1 cellular context compared by ENCODE assay signal in genomic region chr11:67288198-67288451, GRCh38.
TF ChIP-seq lines count a peak whose summit lies in the region.

No MANE protein-coding gene starts in this region.

TF ChIP-seq in HepG2, 621 proteins besides CTCF, POLR2A, EP300 and RAD21 (continued from another document and continues in another):
- TF ChIP-seq PRDM15 (CRISPR knock-in tag; IDR thresholded peaks at IDR 0.05) (no peak), GPN1 (CRISPR knock-in tag; IDR thresholded peaks at IDR 0.05; ENCODE audit: borderline replicate concordance) (no peak), ZBTB20 (CRISPR knock-in tag; IDR thresholded peaks at IDR 0.05; ENCODE audit: borderline replicate concordance, low read depth) (peak; percentile 80; the same call in 1 of the 2 replicates), HOXD1 (CRISPR knock-in tag; IDR thresholded peaks at IDR 0.05) (no peak), ZMYM3 (CRISPR knock-in tag; IDR thresholded peaks at IDR 0.05) (no peak), ZNF644 (CRISPR knock-in tag; IDR thresholded peaks at IDR 0.05; ENCODE audit: low read depth) (no peak), ZNF607 (CRISPR knock-in tag; IDR thresholded peaks at IDR 0.05; ENCODE audit: borderline replicate concordance) (no peak), MZF1 (CRISPR knock-in tag; IDR thresholded peaks at IDR 0.05; ENCODE audit: borderline replicate concordance) (no peak), DNMT1 (CRISPR knock-in tag; IDR thresholded peaks at IDR 0.05) (no peak), RXRA (CRISPR knock-in tag; IDR thresholded peaks at IDR 0.05) (no peak), ZC3H4 (CRISPR knock-in tag; IDR thresholded peaks at IDR 0.05; ENCODE audit: borderline replicate concordance) (peak; percentile 30; the same call in 1 of the 2 replicates), GZF1 (CRISPR knock-in tag; IDR thresholded peaks at IDR 0.05) (no peak), ZBTB8A (CRISPR knock-in tag; IDR thresholded peaks at IDR 0.05; ENCODE audit: borderline replicate concordance, low read depth) (no peak; the same call in 1 of the 2 replicates), ZNF383 (CRISPR knock-in tag; IDR thresholded peaks at IDR 0.05; ENCODE audit: borderline replicate concordance) (peak; percentile 1; the same call in 1 of the 2 replicates), ZNF337 (CRISPR knock-in tag; IDR thresholded peaks at IDR 0.05; ENCODE audit: borderline replicate concordance, low read depth) (no peak), TCF7L2 (IDR thresholded peaks at IDR 0.05; ENCODE audit: low read depth, low read length) (no peak), ZNF367 (CRISPR knock-in tag; IDR thresholded peaks at IDR 0.05; ENCODE audit: borderline replicate concordance) (no peak), NCOA1 (CRISPR knock-in tag; IDR thresholded peaks at IDR 0.05) (no peak), RBAK (CRISPR knock-in tag; IDR thresholded peaks at IDR 0.05) (no peak), ZNF841 (CRISPR knock-in tag; IDR thresholded peaks at IDR 0.05; ENCODE audit: borderline replicate concordance) (0 out of 2 replicates have a peak, but pooled peaks have one; percentile 10), ZBTB4 (CRISPR knock-in tag; IDR thresholded peaks at IDR 0.05; ENCODE audit: borderline replicate concordance) (no peak), ZNF468 (CRISPR knock-in tag; IDR thresholded peaks at IDR 0.05) (peak; percentile 36; the same call in 1 of the 2 replicates), PRMT3 (CRISPR knock-in tag; IDR thresholded peaks at IDR 0.05; ENCODE audit: borderline replicate concordance, low read depth) (peak; percentile 77; the same call in 1 of the 2 replicates), ZNF678 (CRISPR knock-in tag; IDR thresholded peaks at IDR 0.05) (no peak), ZNF354B (CRISPR knock-in tag; IDR thresholded peaks at IDR 0.05) (no peak), ZSCAN9 (CRISPR knock-in tag; IDR thresholded peaks at IDR 0.05; ENCODE audit: borderline replicate concordance) (no peak), ZFP36L1 (CRISPR knock-in tag; IDR thresholded peaks at IDR 0.05) (no peak), FOXA3 (CRISPR knock-in tag; IDR thresholded peaks at IDR 0.05) (0 out of 2 replicates have a peak, but pooled peaks have one; percentile 31), ATF4 (CRISPR knock-in tag; IDR thresholded peaks at IDR 0.05) (no peak), GATAD2A (CRISPR knock-in tag; IDR thresholded peaks at IDR 0.05) (no peak), MIER2 (CRISPR knock-in tag; IDR thresholded peaks at IDR 0.05) (no peak), MAFG (CRISPR knock-in tag; IDR thresholded peaks at IDR 0.05) (no peak), SKI (IDR thresholded peaks at IDR 0.05; ENCODE audit: partially characterized antibody) (no peak), NFATC3 (CRISPR knock-in tag; IDR thresholded peaks at IDR 0.05) (no peak), ARNTL (CRISPR knock-in tag; IDR thresholded peaks at IDR 0.05) (no peak), GATA4 (IDR thresholded peaks at IDR 0.05; ENCODE audit: borderline replicate concordance, low read depth) (no peak), LCORL (IDR thresholded peaks at IDR 0.05) (no peak), LCORL (CRISPR knock-in tag; IDR thresholded peaks at IDR 0.05) (no peak; the same call in 1 of the 2 replicates), KDM4B (CRISPR knock-in tag; IDR thresholded peaks at IDR 0.05) (0 out of 2 replicates have a peak, but pooled peaks have one; percentile 18), JUND (CRISPR knock-in tag; IDR thresholded peaks at IDR 0.05) (no peak), NR2F6 (IDR thresholded peaks at IDR 0.05) (no peak), NR2F6 (CRISPR knock-in tag; IDR thresholded peaks at IDR 0.05) (peak; percentile 11; the same call in 1 of the 2 replicates), AKAP8 (CRISPR knock-in tag; IDR thresholded peaks at IDR 0.05) (no peak; the same call in 1 of the 2 replicates), EEA1 (CRISPR knock-in tag; IDR thresholded peaks at IDR 0.05; ENCODE audit: borderline replicate concordance) (peak; percentile 20; the same call in 1 of the 2 replicates), ISX (CRISPR knock-in tag; conservative IDR thresholded peaks at IDR 0.05) (no peak), TSC22D2 (CRISPR knock-in tag; IDR thresholded peaks at IDR 0.05; ENCODE audit: borderline replicate concordance) (no peak), RBFOX2 (IDR thresholded peaks at IDR 0.05; ENCODE audit: low read depth, low read length) (no peak), PHF8 (CRISPR knock-in tag; IDR thresholded peaks at IDR 0.05) (no peak), SP2 (CRISPR knock-in tag; IDR thresholded peaks at IDR 0.05) (no peak)
- TF ChIP-seq, protein P1, sequence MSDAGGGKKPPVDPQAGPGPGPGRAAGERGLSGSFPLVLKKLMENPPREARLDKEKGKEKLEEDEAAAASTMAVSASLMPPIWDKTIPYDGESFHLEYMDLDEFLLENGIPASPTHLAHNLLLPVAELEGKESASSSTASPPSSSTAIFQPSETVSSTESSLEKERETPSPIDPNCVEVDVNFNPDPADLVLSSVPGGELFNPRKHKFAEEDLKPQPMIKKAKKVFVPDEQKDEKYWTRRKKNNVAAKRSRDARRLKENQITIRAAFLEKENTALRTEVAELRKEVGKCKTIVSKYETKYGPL (CRISPR knock-in tag; IDR thresholded peaks at IDR 0.05): no peak
- TF ChIP-seq, protein P2, sequence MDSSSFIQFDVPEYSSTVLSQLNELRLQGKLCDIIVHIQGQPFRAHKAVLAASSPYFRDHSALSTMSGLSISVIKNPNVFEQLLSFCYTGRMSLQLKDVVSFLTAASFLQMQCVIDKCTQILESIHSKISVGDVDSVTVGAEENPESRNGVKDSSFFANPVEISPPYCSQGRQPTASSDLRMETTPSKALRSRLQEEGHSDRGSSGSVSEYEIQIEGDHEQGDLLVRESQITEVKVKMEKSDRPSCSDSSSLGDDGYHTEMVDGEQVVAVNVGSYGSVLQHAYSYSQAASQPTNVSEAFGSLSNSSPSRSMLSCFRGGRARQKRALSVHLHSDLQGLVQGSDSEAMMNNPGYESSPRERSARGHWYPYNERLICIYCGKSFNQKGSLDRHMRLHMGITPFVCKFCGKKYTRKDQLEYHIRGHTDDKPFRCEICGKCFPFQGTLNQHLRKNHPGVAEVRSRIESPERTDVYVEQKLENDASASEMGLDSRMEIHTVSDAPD (CRISPR knock-in tag; IDR thresholded peaks at IDR 0.05): no peak
- TF ChIP-seq, protein P3, sequence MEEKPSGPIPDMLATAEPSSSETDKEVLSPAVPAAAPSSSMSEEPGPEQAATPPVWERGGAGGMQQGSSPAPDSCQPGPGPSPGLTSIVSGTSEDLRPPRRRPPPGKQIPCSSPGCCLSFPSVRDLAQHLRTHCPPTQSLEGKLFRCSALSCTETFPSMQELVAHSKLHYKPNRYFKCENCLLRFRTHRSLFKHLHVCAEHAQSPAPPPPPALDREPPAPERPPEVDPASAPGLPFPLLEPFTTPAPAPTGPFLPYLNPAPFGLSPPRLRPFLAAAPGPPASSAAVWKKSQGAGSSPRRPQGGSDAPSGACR (CRISPR knock-in tag; IDR thresholded peaks at IDR 0.05): no peak
- TF ChIP-seq, protein P4, sequence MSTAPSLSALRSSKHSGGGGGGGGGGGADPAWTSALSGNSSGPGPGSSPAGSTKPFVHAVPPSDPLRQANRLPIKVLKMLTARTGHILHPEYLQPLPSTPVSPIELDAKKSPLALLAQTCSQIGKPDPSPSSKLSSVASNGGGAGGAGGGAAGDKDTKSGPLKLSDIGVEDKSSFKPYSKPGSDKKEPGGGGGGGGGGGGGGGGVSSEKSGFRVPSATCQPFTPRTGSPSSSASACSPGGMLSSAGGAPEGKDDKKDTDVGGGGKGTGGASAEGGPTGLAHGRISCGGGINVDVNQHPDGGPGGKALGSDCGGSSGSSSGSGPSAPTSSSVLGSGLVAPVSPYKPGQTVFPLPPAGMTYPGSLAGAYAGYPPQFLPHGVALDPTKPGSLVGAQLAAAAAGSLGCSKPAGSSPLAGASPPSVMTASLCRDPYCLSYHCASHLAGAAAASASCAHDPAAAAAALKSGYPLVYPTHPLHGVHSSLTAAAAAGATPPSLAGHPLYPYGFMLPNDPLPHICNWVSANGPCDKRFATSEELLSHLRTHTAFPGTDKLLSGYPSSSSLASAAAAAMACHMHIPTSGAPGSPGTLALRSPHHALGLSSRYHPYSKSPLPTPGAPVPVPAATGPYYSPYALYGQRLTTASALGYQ (CRISPR knock-in tag; IDR thresholded peaks at IDR 0.05): no peak
- TF ChIP-seq, protein P5, sequence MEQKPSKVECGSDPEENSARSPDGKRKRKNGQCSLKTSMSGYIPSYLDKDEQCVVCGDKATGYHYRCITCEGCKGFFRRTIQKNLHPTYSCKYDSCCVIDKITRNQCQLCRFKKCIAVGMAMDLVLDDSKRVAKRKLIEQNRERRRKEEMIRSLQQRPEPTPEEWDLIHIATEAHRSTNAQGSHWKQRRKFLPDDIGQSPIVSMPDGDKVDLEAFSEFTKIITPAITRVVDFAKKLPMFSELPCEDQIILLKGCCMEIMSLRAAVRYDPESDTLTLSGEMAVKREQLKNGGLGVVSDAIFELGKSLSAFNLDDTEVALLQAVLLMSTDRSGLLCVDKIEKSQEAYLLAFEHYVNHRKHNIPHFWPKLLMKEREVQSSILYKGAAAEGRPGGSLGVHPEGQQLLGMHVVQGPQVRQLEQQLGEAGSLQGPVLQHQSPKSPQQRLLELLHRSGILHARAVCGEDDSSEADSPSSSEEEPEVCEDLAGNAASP (CRISPR knock-in tag; IDR thresholded peaks at IDR 0.05; ENCODE audit: borderline replicate concordance): no peak; the same call in 1 of the 2 replicates
